Comparison of ENCODE assay signal across 11 cellular contexts in genomic region chr19:1079566-1080111, GRCh38. TPM values are rescaled to one million over a fixed set of nuclear protein-coding genes. Genes with fewer than 3 reads are reported as not detected.
A peak's percentile ranks its signal among the peaks of the same experiment; 100 is the strongest.
DNase-seq lines count a peak whose midpoint lies in the region; TF ChIP-seq lines count a peak whose summit lies in the region.
"Had no signal": no experiment of that assay in that cellular context is flagged by ENCODE, and none has a peak within 500 bp of the region (broad histone marks: within the 10 kb centered on the region; RNA-seq: fewer than 3 reads in every experiment).

No MANE protein-coding gene starts in this region.

- peaks cover 5% of the 10 kb centered on the region for H3K4me1 Mint-ChIP-seq in chondrocyte (ENCODE audit: low read depth)

- no peaks in the 10 kb centered on the region for H3K27me3 Mint-ChIP-seq in chondrocyte (ENCODE audit: low read depth)

- no peaks in the 10 kb centered on the region for H3K9me3 Mint-ChIP-seq in chondrocyte (ENCODE audit: low read depth)

- DNase-seq in NCI-H524 treated with DMSO at 0.1 percent for 48 hours (lab: John Stamatoyannopoulos, UW) (peak; percentile 32), chondrocyte (ENCODE audit: low spot score) (peak; percentile 90), nucleus accumbens (lab: John Stamatoyannopoulos, UW) (no peak), putamen (ENCODE audit: low spot score) (no peak), ecto neural progenitor cell (ENCODE audit: low spot score) (no peak)
- DNase-seq in activated CD4-positive, alpha-beta T cell treated with anti-CD3 and anti-CD28 coated beads, Interleukin-2, amount 50 U/mL, for 48 hours, result peak; percentile 85 to 86
- DNase-seq in stimulated activated CD8-positive, alpha-beta memory T cell treated with anti-CD3 and anti-CD28 coated beads, Interleukin-15, amount 100 ng/mL, for 48 hours (ENCODE audit: low read depth in 2 of 2), result peak; percentile 74 to 78
- DNase-seq: cortex of kidney, DND-41, NCI-H345, psoas muscle had no signal

- no peaks in the 10 kb centered on the region for H3K36me3 Mint-ChIP-seq in chondrocyte (ENCODE audit: low read depth)

- H3K4me3 Mint-ChIP-seq in chondrocyte (ENCODE audit: unreplicated experiment), result no peak overlapping the region

- H3K27ac Mint-ChIP-seq in chondrocyte (ENCODE audit: unreplicated experiment), result no peak overlapping the region

- no peak for TF ChIP-seq CTCF in chondrocyte (IDR thresholded peaks at IDR 0.05)

RNA-seq across cellular contexts. Expression of gene ARHGAP45, which starts 12.7 kb away (rescaled TPM):
- 0.57 to 1.6 TPM (median 1.0 TPM) in 3 replicates for total RNA-seq in chondrocyte

RNA-seq across cellular contexts. Expression of gene POLR2E, which starts 15.5 kb away (rescaled TPM):
- total RNA-seq in chondrocyte, result 110 to 119 TPM (median 113 TPM) in 3 replicates

RNA-seq across cellular contexts. Expression of gene GPX4, which starts 24.2 kb away (rescaled TPM):
- 240 to 246 TPM (median 245 TPM) in 3 replicates for total RNA-seq in chondrocyte

RNA-seq across cellular contexts. Expression of gene ABCA7, which starts 39.7 kb away (rescaled TPM):
- 6.7 to 15.9 TPM (median 8.9 TPM) in 3 replicates for total RNA-seq in chondrocyte

RNA-seq across cellular contexts. Expression of gene CNN2, which starts 53.2 kb away (rescaled TPM):
- 258 to 363 TPM (median 357 TPM) in 3 replicates for total RNA-seq in chondrocyte

Comparison
In these comparisons a context has a peak if more than half of its experiments do, and no peak if none do; other contexts are left out.
1. DNase-seq: peak in NCI-H524 treated with DMSO at 0.1 percent for 48 hours (single experiment), activated CD4-positive, alpha-beta T cell treated with anti-CD3 and anti-CD28 coated beads, Interleukin-2, amount 50 U/mL, for 48 hours (2 of 2), chondrocyte (single experiment) and stimulated activated CD8-positive, alpha-beta memory T cell treated with anti-CD3 and anti-CD28 coated beads, Interleukin-15, amount 100 ng/mL, for 48 hours (2 of 2); none in nucleus accumbens (0 of 56), putamen (single experiment) and ecto neural progenitor cell (single experiment).